ENCODE assay signal across 1 cellular context in the genomic region with DNA sequence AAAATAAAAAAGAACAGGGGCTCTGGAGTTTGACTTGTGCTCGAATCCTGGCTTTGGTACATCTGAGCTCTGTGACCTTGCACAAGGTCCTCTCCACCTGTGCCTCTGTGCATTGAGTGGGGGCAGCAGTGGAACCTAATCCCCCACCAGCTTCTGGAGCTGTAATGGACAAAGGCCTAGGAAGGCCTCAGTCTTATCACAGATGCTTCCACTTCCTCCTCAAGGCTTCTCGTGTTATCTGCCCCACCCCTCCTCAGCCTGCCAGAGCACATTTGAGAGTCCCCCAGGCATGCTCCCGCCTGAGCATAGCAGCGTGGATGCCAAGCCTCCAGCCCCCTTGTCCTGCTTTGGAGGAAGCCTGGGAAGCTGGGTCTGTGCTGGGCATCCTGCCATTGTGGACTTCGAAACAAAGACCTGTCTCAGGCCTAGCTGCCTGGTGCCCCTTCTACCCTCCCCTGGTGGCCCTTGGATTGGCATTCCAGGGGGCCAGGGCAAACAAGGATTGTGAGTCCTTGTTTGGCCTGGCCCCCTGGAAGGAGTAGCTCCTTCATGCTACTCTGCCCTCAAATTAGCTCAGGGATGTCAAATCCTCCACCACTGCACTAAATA.
TF ChIP-seq lines count a peak whose summit lies in the region.

No MANE protein-coding gene starts in this region.

TF ChIP-seq in endothelial cell of umbilical vein, 7 proteins besides CTCF, POLR2A, EP300 and RAD21:
- TF ChIP-seq FOS (IDR thresholded peaks at IDR 0.05; ENCODE audit: borderline replicate concordance, insufficient read depth, low read length) (no peak), GATA2 (IDR thresholded peaks at IDR 0.05; ENCODE audit: insufficient read depth, insufficient read length, low read depth, low read length) (no peak), POLR2AphosphoS5 (IDR thresholded peaks at IDR 0.05; ENCODE audit: insufficient read depth, low read depth, low read length) (no peak), JUN (IDR thresholded peaks at IDR 0.05; ENCODE audit: borderline replicate concordance, insufficient read depth, insufficient read length, low read depth) (no peak), EZH2 (IDR thresholded peaks at IDR 0.05; ENCODE audit: borderline replicate concordance, low read depth, low read length, severe bottlenecking) (no peak), MYC (IDR thresholded peaks at IDR 0.05; ENCODE audit: low read depth, low read length) (no peak)
- TF ChIP-seq, protein P1, sequence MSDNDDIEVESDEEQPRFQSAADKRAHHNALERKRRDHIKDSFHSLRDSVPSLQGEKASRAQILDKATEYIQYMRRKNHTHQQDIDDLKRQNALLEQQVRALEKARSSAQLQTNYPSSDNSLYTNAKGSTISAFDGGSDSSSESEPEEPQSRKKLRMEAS (IDR thresholded peaks at IDR 0.05; ENCODE audit: insufficient read depth, insufficient read length): no peak
